ENCODE assay signal across 1 cellular context in the genomic region with DNA sequence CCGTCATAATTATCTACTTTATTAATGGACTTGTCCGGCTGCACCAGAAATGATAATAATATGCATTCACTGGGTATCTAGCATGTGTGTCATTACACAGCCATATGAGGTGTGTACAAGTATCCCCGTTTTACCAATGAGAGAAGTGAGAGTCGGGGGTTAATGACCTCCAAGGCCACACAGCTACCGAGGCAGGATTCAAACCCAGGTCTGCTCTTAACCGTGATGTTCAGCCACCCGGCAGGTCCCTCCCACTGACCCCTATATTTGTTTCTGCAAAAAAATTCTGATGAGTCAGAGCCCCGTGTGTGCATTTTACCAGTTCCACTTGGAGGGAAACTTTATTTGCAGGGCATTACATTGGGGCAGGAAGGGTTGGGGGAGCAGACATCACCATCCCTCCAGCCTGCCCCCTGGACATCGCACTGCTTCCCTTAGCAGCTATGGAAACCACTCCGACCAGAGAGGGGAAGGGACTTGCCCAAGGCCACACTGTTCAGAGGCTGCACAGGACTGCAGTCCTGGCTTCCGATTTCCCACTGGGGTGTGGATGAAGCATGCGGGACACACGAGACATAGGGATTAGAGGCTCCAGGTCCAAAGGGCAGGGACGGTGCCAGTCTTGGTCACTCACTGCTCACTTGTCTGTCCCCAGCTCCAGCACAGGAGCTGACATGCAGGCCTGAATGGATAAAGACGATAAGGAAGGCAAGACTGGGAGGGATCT.
TF ChIP-seq lines count a peak whose summit lies in the region.

No MANE protein-coding gene starts in this region.

TF ChIP-seq in HepG2, 621 proteins besides CTCF, POLR2A, EP300 and RAD21 (continued from another document and continues in another):
- peak; percentile 82; the same call in 1 of the 2 replicates for TF ChIP-seq ZNF83 (CRISPR knock-in tag; IDR thresholded peaks at IDR 0.05; ENCODE audit: borderline replicate concordance)
- 0 out of 2 replicates have a peak, but pooled peaks have one; percentile 10 for TF ChIP-seq CREM (IDR thresholded peaks at IDR 0.05)
- TF ChIP-seq CREM (CRISPR knock-in tag; IDR thresholded peaks at IDR 0.05): no peak
- TF ChIP-seq TAF1 (CRISPR knock-in tag; IDR thresholded peaks at IDR 0.05): no peak
- no peak for TF ChIP-seq TP53 (CRISPR knock-in tag; conservative IDR thresholded peaks at IDR 0.05)
- TF ChIP-seq CBX1 (IDR thresholded peaks at IDR 0.05; ENCODE audit: low read depth): peak; percentile 70
- peak; percentile 48; the same call in 1 of the 2 replicates for TF ChIP-seq SMAD1 (CRISPR knock-in tag; IDR thresholded peaks at IDR 0.05; ENCODE audit: borderline replicate concordance, low read depth)
- TF ChIP-seq HDAC2 (CRISPR knock-in tag; IDR thresholded peaks at IDR 0.05): peak; percentile 86
- TF ChIP-seq JUND (CRISPR knock-in tag; IDR thresholded peaks at IDR 0.05): no peak
- no peak for TF ChIP-seq NFYB (CRISPR knock-in tag; IDR thresholded peaks at IDR 0.05)
- TF ChIP-seq, protein P1, sequence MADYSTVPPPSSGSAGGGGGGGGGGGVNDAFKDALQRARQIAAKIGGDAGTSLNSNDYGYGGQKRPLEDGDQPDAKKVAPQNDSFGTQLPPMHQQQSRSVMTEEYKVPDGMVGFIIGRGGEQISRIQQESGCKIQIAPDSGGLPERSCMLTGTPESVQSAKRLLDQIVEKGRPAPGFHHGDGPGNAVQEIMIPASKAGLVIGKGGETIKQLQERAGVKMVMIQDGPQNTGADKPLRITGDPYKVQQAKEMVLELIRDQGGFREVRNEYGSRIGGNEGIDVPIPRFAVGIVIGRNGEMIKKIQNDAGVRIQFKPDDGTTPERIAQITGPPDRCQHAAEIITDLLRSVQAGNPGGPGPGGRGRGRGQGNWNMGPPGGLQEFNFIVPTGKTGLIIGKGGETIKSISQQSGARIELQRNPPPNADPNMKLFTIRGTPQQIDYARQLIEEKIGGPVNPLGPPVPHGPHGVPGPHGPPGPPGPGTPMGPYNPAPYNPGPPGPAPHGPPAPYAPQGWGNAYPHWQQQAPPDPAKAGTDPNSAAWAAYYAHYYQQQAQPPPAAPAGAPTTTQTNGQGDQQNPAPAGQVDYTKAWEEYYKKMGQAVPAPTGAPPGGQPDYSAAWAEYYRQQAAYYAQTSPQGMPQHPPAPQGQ (CRISPR knock-in tag; IDR thresholded peaks at IDR 0.05; ENCODE audit: borderline replicate concordance): no peak
- TF ChIP-seq, protein P2, sequence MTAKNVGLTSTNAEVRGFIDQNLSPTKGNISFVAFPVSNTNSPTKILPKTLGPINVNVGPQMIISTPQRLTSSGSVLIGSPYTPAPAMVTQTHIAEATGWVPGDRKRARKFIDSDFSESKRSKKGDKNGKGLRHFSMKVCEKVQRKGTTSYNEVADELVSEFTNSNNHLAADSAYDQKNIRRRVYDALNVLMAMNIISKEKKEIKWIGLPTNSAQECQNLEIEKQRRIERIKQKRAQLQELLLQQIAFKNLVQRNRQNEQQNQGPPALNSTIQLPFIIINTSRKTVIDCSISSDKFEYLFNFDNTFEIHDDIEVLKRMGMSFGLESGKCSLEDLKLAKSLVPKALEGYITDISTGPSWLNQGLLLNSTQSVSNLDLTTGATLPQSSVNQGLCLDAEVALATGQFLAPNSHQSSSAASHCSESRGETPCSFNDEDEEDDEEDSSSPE (CRISPR knock-in tag; IDR thresholded peaks at IDR 0.05): no peak
- TF ChIP-seq, protein P3, sequence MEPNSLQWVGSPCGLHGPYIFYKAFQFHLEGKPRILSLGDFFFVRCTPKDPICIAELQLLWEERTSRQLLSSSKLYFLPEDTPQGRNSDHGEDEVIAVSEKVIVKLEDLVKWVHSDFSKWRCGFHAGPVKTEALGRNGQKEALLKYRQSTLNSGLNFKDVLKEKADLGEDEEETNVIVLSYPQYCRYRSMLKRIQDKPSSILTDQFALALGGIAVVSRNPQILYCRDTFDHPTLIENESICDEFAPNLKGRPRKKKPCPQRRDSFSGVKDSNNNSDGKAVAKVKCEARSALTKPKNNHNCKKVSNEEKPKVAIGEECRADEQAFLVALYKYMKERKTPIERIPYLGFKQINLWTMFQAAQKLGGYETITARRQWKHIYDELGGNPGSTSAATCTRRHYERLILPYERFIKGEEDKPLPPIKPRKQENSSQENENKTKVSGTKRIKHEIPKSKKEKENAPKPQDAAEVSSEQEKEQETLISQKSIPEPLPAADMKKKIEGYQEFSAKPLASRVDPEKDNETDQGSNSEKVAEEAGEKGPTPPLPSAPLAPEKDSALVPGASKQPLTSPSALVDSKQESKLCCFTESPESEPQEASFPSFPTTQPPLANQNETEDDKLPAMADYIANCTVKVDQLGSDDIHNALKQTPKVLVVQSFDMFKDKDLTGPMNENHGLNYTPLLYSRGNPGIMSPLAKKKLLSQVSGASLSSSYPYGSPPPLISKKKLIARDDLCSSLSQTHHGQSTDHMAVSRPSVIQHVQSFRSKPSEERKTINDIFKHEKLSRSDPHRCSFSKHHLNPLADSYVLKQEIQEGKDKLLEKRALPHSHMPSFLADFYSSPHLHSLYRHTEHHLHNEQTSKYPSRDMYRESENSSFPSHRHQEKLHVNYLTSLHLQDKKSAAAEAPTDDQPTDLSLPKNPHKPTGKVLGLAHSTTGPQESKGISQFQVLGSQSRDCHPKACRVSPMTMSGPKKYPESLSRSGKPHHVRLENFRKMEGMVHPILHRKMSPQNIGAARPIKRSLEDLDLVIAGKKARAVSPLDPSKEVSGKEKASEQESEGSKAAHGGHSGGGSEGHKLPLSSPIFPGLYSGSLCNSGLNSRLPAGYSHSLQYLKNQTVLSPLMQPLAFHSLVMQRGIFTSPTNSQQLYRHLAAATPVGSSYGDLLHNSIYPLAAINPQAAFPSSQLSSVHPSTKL (CRISPR knock-in tag; IDR thresholded peaks at IDR 0.05): peak; percentile 60; the same call in 1 of the 2 replicates
- TF ChIP-seq TEAD2 (CRISPR knock-in tag; IDR thresholded peaks at IDR 0.05): no peak
- no peak for TF ChIP-seq NCOA5 (CRISPR knock-in tag; IDR thresholded peaks at IDR 0.05)
- no peak for TF ChIP-seq THYN1 (CRISPR knock-in tag; IDR thresholded peaks at IDR 0.05; ENCODE audit: borderline replicate concordance, low read depth)
- peak; percentile 76; the same call in 1 of the 2 replicates for TF ChIP-seq BORCS8-MEF2B (CRISPR knock-in tag; IDR thresholded peaks at IDR 0.05)
- no peak for TF ChIP-seq ZNF468 (CRISPR knock-in tag; IDR thresholded peaks at IDR 0.05)
- peak; percentile 68 for TF ChIP-seq XRCC5 (optimal IDR thresholded peaks at IDR 0.05; ENCODE audit: low read length)
- TF ChIP-seq GPN1 (CRISPR knock-in tag; IDR thresholded peaks at IDR 0.05; ENCODE audit: borderline replicate concordance): no peak
- TF ChIP-seq NFYC (CRISPR knock-in tag; IDR thresholded peaks at IDR 0.05): no peak
- peak; percentile 97 for TF ChIP-seq KDM1A (CRISPR knock-in tag; IDR thresholded peaks at IDR 0.05)
- no peak for TF ChIP-seq EZH2 (conservative IDR thresholded peaks at IDR 0.05; ENCODE audit: low read depth, low read length)
- no peak for TF ChIP-seq ERF (CRISPR knock-in tag; IDR thresholded peaks at IDR 0.05)
- 0 out of 2 replicates have a peak, but pooled peaks have one; percentile 14 for TF ChIP-seq ZNF350 (CRISPR knock-in tag; IDR thresholded peaks at IDR 0.05; ENCODE audit: borderline replicate concordance, low read depth)
- no peak for TF ChIP-seq NFE2 (CRISPR knock-in tag; IDR thresholded peaks at IDR 0.05)
- no peak for TF ChIP-seq LCORL (IDR thresholded peaks at IDR 0.05)
- peak; percentile 82 for TF ChIP-seq LCORL (CRISPR knock-in tag; IDR thresholded peaks at IDR 0.05)
- TF ChIP-seq, protein P4, sequence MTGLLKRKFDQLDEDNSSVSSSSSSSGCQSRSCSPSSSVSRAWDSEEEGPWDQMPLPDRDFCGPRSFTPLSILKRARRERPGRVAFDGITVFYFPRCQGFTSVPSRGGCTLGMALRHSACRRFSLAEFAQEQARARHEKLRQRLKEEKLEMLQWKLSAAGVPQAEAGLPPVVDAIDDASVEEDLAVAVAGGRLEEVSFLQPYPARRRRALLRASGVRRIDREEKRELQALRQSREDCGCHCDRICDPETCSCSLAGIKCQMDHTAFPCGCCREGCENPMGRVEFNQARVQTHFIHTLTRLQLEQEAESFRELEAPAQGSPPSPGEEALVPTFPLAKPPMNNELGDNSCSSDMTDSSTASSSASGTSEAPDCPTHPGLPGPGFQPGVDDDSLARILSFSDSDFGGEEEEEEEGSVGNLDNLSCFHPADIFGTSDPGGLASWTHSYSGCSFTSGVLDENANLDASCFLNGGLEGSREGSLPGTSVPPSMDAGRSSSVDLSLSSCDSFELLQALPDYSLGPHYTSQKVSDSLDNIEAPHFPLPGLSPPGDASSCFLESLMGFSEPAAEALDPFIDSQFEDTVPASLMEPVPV (CRISPR knock-in tag; IDR thresholded peaks at IDR 0.05): no peak
- no peak for TF ChIP-seq GTF2F1 (IDR thresholded peaks at IDR 0.05; ENCODE audit: low read length)
- peak; percentile 96 for TF ChIP-seq ZNF572 (CRISPR knock-in tag; IDR thresholded peaks at IDR 0.05)
- TF ChIP-seq SAP130 (CRISPR knock-in tag; IDR thresholded peaks at IDR 0.05; ENCODE audit: low read depth): peak; percentile 63
- TF ChIP-seq ZFAT (CRISPR knock-in tag; conservative IDR thresholded peaks at IDR 0.05): no peak
- no peak for TF ChIP-seq RBM22 (optimal IDR thresholded peaks at IDR 0.05; ENCODE audit: low read length)
- TF ChIP-seq ZFP41 (CRISPR knock-in tag; IDR thresholded peaks at IDR 0.05; ENCODE audit: borderline replicate concordance): no peak
- TF ChIP-seq REL (CRISPR knock-in tag; conservative IDR thresholded peaks at IDR 0.05): peak; percentile 83; the same call in 1 of the 2 replicates
- TF ChIP-seq, protein P5, sequence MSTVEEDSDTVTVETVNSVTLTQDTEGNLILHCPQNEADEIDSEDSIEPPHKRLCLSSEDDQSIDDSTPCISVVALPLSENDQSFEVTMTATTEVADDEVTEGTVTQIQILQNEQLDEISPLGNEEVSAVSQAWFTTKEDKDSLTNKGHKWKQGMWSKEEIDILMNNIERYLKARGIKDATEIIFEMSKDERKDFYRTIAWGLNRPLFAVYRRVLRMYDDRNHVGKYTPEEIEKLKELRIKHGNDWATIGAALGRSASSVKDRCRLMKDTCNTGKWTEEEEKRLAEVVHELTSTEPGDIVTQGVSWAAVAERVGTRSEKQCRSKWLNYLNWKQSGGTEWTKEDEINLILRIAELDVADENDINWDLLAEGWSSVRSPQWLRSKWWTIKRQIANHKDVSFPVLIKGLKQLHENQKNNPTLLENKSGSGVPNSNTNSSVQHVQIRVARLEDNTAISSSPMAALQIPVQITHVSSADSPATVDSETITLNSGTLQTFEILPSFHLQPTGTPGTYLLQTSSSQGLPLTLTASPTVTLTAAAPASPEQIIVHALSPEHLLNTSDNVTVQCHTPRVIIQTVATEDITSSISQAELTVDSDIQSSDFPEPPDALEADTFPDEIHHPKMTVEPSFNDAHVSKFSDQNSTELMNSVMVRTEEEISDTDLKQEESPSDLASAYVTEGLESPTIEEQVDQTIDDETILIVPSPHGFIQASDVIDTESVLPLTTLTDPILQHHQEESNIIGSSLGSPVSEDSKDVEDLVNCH (CRISPR knock-in tag; IDR thresholded peaks at IDR 0.05): no peak
- TF ChIP-seq CHCHD3 (CRISPR knock-in tag; IDR thresholded peaks at IDR 0.05): no peak
- TF ChIP-seq, protein P6, sequence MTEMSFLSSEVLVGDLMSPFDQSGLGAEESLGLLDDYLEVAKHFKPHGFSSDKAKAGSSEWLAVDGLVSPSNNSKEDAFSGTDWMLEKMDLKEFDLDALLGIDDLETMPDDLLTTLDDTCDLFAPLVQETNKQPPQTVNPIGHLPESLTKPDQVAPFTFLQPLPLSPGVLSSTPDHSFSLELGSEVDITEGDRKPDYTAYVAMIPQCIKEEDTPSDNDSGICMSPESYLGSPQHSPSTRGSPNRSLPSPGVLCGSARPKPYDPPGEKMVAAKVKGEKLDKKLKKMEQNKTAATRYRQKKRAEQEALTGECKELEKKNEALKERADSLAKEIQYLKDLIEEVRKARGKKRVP (CRISPR knock-in tag; IDR thresholded peaks at IDR 0.05): no peak
- TF ChIP-seq, protein P7, sequence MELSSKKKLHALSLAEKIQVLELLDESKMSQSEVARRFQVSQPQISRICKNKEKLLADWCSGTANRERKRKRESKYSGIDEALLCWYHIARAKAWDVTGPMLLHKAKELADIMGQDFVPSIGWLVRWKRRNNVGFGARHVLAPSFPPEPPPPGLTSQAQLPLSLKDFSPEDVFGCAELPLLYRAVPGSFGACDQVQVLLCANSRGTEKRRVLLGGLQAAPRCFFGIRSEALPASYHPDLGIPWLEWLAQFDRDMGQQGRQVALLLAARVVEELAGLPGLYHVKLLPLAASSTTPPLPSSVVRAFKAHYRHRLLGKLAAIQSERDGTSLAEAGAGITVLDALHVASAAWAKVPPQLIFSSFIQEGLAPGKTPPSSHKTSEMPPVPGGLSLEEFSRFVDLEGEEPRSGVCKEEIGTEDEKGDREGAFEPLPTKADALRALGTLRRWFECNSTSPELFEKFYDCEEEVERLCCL (CRISPR knock-in tag; IDR thresholded peaks at IDR 0.05; ENCODE audit: borderline replicate concordance): no peak
- no peak for TF ChIP-seq ARID2 (CRISPR knock-in tag; IDR thresholded peaks at IDR 0.05; ENCODE audit: borderline replicate concordance)
- TF ChIP-seq RFX5 (IDR thresholded peaks at IDR 0.05; ENCODE audit: low read depth, low read length): no peak
- no peak for TF ChIP-seq ZFP37 (CRISPR knock-in tag; IDR thresholded peaks at IDR 0.05; ENCODE audit: borderline replicate concordance)
- TF ChIP-seq ZFP1 (CRISPR knock-in tag; IDR thresholded peaks at IDR 0.05): no peak
- TF ChIP-seq, protein P8, sequence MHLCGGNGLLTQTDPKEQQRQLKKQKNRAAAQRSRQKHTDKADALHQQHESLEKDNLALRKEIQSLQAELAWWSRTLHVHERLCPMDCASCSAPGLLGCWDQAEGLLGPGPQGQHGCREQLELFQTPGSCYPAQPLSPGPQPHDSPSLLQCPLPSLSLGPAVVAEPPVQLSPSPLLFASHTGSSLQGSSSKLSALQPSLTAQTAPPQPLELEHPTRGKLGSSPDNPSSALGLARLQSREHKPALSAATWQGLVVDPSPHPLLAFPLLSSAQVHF (CRISPR knock-in tag; IDR thresholded peaks at IDR 0.05): no peak
- TF ChIP-seq ZNF558 (CRISPR knock-in tag; IDR thresholded peaks at IDR 0.05; ENCODE audit: borderline replicate concordance): no peak
- peak; percentile 76; the same call in 1 of the 2 replicates for TF ChIP-seq HIVEP1 (CRISPR knock-in tag; IDR thresholded peaks at IDR 0.05)
- TF ChIP-seq ZNF816 (CRISPR knock-in tag; IDR thresholded peaks at IDR 0.05; ENCODE audit: borderline replicate concordance): no peak
- TF ChIP-seq, protein P9, sequence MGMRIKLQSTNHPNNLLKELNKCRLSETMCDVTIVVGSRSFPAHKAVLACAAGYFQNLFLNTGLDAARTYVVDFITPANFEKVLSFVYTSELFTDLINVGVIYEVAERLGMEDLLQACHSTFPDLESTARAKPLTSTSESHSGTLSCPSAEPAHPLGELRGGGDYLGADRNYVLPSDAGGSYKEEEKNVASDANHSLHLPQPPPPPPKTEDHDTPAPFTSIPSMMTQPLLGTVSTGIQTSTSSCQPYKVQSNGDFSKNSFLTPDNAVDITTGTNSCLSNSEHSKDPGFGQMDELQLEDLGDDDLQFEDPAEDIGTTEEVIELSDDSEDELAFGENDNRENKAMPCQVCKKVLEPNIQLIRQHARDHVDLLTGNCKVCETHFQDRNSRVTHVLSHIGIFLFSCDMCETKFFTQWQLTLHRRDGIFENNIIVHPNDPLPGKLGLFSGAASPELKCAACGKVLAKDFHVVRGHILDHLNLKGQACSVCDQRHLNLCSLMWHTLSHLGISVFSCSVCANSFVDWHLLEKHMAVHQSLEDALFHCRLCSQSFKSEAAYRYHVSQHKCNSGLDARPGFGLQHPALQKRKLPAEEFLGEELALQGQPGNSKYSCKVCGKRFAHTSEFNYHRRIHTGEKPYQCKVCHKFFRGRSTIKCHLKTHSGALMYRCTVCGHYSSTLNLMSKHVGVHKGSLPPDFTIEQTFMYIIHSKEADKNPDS (CRISPR knock-in tag; IDR thresholded peaks at IDR 0.05): 0 out of 2 replicates have a peak, but pooled peaks have one; percentile 19
- peak; percentile 64; the same call in 1 of the 2 replicates for TF ChIP-seq ZBTB7A (CRISPR knock-in tag; IDR thresholded peaks at IDR 0.05)
- TF ChIP-seq SPEN (CRISPR knock-in tag; IDR thresholded peaks at IDR 0.05; ENCODE audit: low read depth): no peak
